Comparison of ENCODE assay signal across 13 cellular contexts in the genomic region with DNA sequence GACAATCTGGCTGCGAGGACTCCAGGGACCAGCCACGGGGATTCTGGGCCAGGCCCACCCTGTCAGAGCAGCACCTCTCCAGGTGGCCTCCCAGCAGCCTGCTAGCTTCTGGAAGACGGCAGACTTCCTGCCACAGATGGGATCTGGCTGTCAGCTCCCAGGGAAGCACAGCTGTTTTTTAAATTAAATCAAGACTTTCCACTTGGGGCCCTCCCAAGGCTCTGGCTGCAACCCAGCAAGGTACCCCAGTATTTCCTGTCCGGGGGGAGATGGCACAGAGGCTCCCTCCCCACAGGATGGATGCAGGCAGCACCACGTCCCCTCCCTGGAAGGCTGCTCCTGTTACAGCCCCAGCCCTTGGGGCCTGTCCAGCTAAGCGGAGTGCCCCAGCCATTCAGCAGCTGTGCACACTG. TPM values are rescaled to one million over a fixed set of nuclear protein-coding genes. Genes with fewer than 3 reads are reported as not detected.
DNase-seq lines count a peak whose midpoint lies in the region; ATAC-seq and TF ChIP-seq lines count a peak whose summit lies in the region.
"Had no signal": no experiment of that assay in that cellular context is flagged by ENCODE, and none has a peak within 500 bp of the region (broad histone marks: within the 10 kb centered on the region; RNA-seq: fewer than 3 reads in every experiment).

No MANE protein-coding gene starts in this region.

- H3K4me3 Mint-ChIP-seq in osteocyte (ENCODE audit: unreplicated experiment): no peak overlapping the region
- H3K4me3 Mint-ChIP-seq: activated CD8-positive, alpha-beta T cell treated with anti-CD3 and anti-CD28 coated beads for 36 hours had no signal

- no peaks in the 10 kb centered on the region for H3K27me3 Mint-ChIP-seq in osteocyte (ENCODE audit: unreplicated experiment)
- H3K27me3 Mint-ChIP-seq: activated CD8-positive, alpha-beta T cell treated with anti-CD3 and anti-CD28 coated beads for 36 hours had no signal

- H3K4me1 Mint-ChIP-seq in osteocyte (ENCODE audit: unreplicated experiment): peaks cover 49% of the 10 kb centered on the region

- peaks cover 7 to 52% (median 31%) of the 10 kb centered on the region in 12 donors for H3K4me1 ChIP-seq in heart left ventricle
- H3K4me1 ChIP-seq: testis had no signal

- intact Hi-C loops in heart left ventricle (cut with DNase I): loop anchor here in 1 of 10 donors (5.0 kb wide), 1 partner anchor 55 kb away; a partner anchor contains a TSS

- H3K4me3 ChIP-seq in AG04450 (ENCODE audit: low read depth, low read length) (no peak overlapping the region), heart left ventricle (no peak overlapping the region)
- H3K4me3 ChIP-seq: testis had no signal

- no peaks in the 10 kb centered on the region for H3K9me3 Mint-ChIP-seq in osteocyte (ENCODE audit: unreplicated experiment)

- peak overlapping the region; percentile 92 for H3K27ac Mint-ChIP-seq in osteocyte (ENCODE audit: unreplicated experiment)

- POLR2A ChIA-PET in AG04450 (lab: Yijun Ruan, JAX): interaction anchor here (0.6 kb wide), 1 partner anchor 10 kb away, joined by 9 read pairs; no protein-coding TSS in a partner anchor
- POLR2A ChIA-PET in RWPE1 (lab: Yijun Ruan, JAX; ENCODE audit: low non-redundant PET): no interaction called here

- peaks cover 0 to 73% (median 35%) of the 10 kb centered on the region in 9 donors for H3K36me3 ChIP-seq in heart left ventricle

- H3K27me3 ChIP-seq in AG04450 (ENCODE audit: control insufficient read depth, insufficient read depth, low read length): no peaks in the 10 kb centered on the region
- no peaks in the 10 kb centered on the region for H3K27me3 ChIP-seq in heart left ventricle
- H3K27me3 ChIP-seq: testis had no signal

- peaks cover 5% of the 10 kb centered on the region; the same call in 1 of the 2 replicates for H3K9me3 ChIP-seq in AG04450 (ENCODE audit: control insufficient read depth, insufficient read depth, low read length)
- peaks cover 0 to 11% (median 0%) of the 10 kb centered on the region in 12 donors for H3K9me3 ChIP-seq in heart left ventricle
- H3K9me3 ChIP-seq: testis had no signal

- ATAC-seq in heart left ventricle (peak in 2 of 4 donors; percentile 37 to 61), HG03025 (IDR thresholded peaks at IDR 0.05; ENCODE audit: low FRiP score, unreplicated experiment) (no peak)
- ATAC-seq: activated CD8-positive, alpha-beta T cell treated with anti-CD3 and anti-CD28 coated beads for 36 hours had no signal

- H3K36me3 Mint-ChIP-seq in osteocyte (ENCODE audit: unreplicated experiment): peaks cover 48% of the 10 kb centered on the region

- H3K27ac ChIP-seq in AG04450 (ENCODE audit: low read depth, low read length) (peak overlapping the region; percentile 52), RWPE1 (peak overlapping the region; percentile 55), heart left ventricle (peak overlapping the region in 10 of 12 donors; percentile 24 to 98 (median 45))
- H3K27ac ChIP-seq: testis had no signal

- CTCF ChIA-PET in AG04450 (lab: Charles Lee) (interaction anchor here (1.2 kb wide), 1 partner anchor 11 kb away, joined by 7 read pairs; no protein-coding TSS in a partner anchor), RWPE1 (lab: Yijun Ruan, JAX) (no interaction called here)

- 28 to 83% (median 39%) methylated on average over 3 to 6 of the region's 6 CpGs for WGBS in heart left ventricle, 4 donors

- DNase-seq in AG04450 (ENCODE audit: low read depth, low spot score): no peak
- DNase-seq in RWPE1 (ENCODE audit: low spot score): no peak
- peak in 3 of 5 donors; percentile 38 to 46 (median 44) for DNase-seq in heart left ventricle
- DNase-seq in osteocyte (ENCODE audit: extremely low spot score, unreplicated experiment): no peak
- no peak for DNase-seq in activated CD8-positive, alpha-beta memory T cell treated with anti-CD3 and anti-CD28 coated beads, Interleukin-2, amount 50 U/mL, for 48 hours
- DNase-seq in A172 (ENCODE audit: low spot score): no peak
- no peak for DNase-seq in GM10266 (ENCODE audit: extremely low spot score)
- DNase-seq: activated CD8-positive, alpha-beta T cell treated with anti-CD3 and anti-CD28 coated beads for 36 hours; activated gamma-delta T cell; hippocampal formation; NCI-H2029 treated with DMSO at 0.1 percent for 48 hours; testis had no signal

- no peak for TF ChIP-seq POLR2A in heart left ventricle (IDR thresholded peaks at IDR 0.05)

- TF ChIP-seq CTCF in AG04450 (IDR thresholded peaks at IDR 0.05; ENCODE audit: low read depth, low read length) (no peak), RWPE1 (conservative IDR thresholded peaks at IDR 0.05; ENCODE audit: low read depth) (no peak), heart left ventricle (IDR thresholded peaks at IDR 0.05) (no peak), osteocyte (IDR thresholded peaks at IDR 0.05) (no peak), GM10266 (IDR thresholded peaks at IDR 0.05; ENCODE audit: control insufficient read depth, insufficient read depth, low read depth, missing control alignments) (no peak)

RNA-seq across cellular contexts. Expression of a gene that starts 56.9 kb away (rescaled TPM):
- 641 and 751 TPM in 2 replicates for polyA plus RNA-seq in AG04450 (2011; rRNA removed)
- 1,243 and 1,580 TPM in 2 replicates for polyA minus RNA-seq in AG04450 (2011; rRNA and poly(A)+ RNA removed)
- total RNA-seq in heart left ventricle: 100 to 1,000 TPM in 6 of 9 donors, 10 to 100 TPM in 3; 63.6 to 252 (median 110) TPM
- polyA plus RNA-seq in heart left ventricle: 10 to 100 TPM; 48.4 to 88.2 TPM
- 371 and 380 TPM in 2 replicates for total RNA-seq in osteocyte
- total RNA-seq in A172 (2014; rRNA removed; shearing (Covaris generic)): 146 and 148 TPM in 2 replicates

Comparison
In these comparisons a context has a peak if more than half of its experiments do, and no peak if none do; other contexts are left out.
1. DNase-seq: peak in heart left ventricle (3 of 5); none in AG04450 (single experiment), RWPE1 (single experiment), osteocyte (single experiment), activated CD8-positive, alpha-beta memory T cell treated with anti-CD3 and anti-CD28 coated beads, Interleukin-2, amount 50 U/mL, for 48 hours (single experiment), A172 (single experiment) and GM10266 (single experiment).
2. Peak in every context shown above with its lines, with median percentiles within 50 percentile points of each other: H3K27ac ChIP-seq.